Comparison of ENCODE assay signal across 10 cellular contexts in genomic region chr6:145865175-145865574, GRCh38. TPM values are rescaled to one million over a fixed set of nuclear protein-coding genes. Genes with fewer than 3 reads are reported as not detected.
A peak's percentile ranks its signal among the peaks of the same experiment; 100 is the strongest.
DNase-seq lines count a peak whose midpoint lies in the region; ATAC-seq and TF ChIP-seq lines count a peak whose summit lies in the region.
"Had no signal": no experiment of that assay in that cellular context is flagged by ENCODE, and none has a peak within 500 bp of the region (broad histone marks: within the 10 kb centered on the region; RNA-seq: fewer than 3 reads in every experiment).

No MANE protein-coding gene starts in this region.

- no TSS peak for BruUV-seq in Calu3 (replicated peaks; lab: Mats Ljungman, UMichigan)

- H3K9me3 ChIP-seq in Loucy (ENCODE audit: insufficient read depth, low read depth, low read length), result peaks cover 5% of the 10 kb centered on the region
- H3K9me3 ChIP-seq: Peyer's patch had no signal

- CTCF ChIA-PET in Calu3 (lab: Charles Lee), result interaction anchor here (0.6 kb wide), 1 partner anchor 467 kb away, joined by 3 read pairs; no protein-coding TSS in a partner anchor

- no peak for DNase-seq in natural killer cell
- no peak for DNase-seq in Calu3
- no peak for DNase-seq in left ventricle myocardium superior
- no peak for DNase-seq in glomerular visceral epithelial cell (ENCODE audit: extremely low spot score)
- DNase-seq in A172 (ENCODE audit: low spot score), result no peak

- H3K9me3 Mint-ChIP-seq in natural killer cell, result no peaks in the 10 kb centered on the region
- no peaks in the 10 kb centered on the region for H3K9me3 Mint-ChIP-seq in Calu3 (ENCODE audit: low read depth, unreplicated experiment)

- H3K9me2 ChIP-seq in Loucy (replicated peaks; ENCODE audit: low read depth, low read length), result no peaks in the 10 kb centered on the region

- H3K4me1 Mint-ChIP-seq in natural killer cell (peaks cover 32 to 42% of the 10 kb centered on the region in 2 donors), Calu3 (ENCODE audit: low read depth, unreplicated experiment) (no peaks in the 10 kb centered on the region)

- peak overlapping the region; percentile 65 for H3K4me3 Mint-ChIP-seq in natural killer cell
- no peak overlapping the region for H3K4me3 Mint-ChIP-seq in Calu3 (ENCODE audit: low read depth, unreplicated experiment)

- H2AFZ ChIP-seq in Loucy (ENCODE audit: low read length), result peak overlapping the region; percentile 82
- H2AFZ ChIP-seq: parathyroid adenoma had no signal

- ATAC-seq in GM18907 (IDR thresholded peaks at IDR 0.05; ENCODE audit: unreplicated experiment), result peak; percentile 47
- peak; percentile 33 for ATAC-seq in HG02610 (IDR thresholded peaks at IDR 0.05; ENCODE audit: unreplicated experiment)
- ATAC-seq in natural killer cell, result peak; percentile 30 to 65 (median 64)
- no peak for ATAC-seq in left ventricle myocardium superior

- H3F3A ChIP-seq in Loucy (ENCODE audit: low read depth), result no peaks in the 10 kb centered on the region

- no peaks in the 10 kb centered on the region for H3K79me2 ChIP-seq in Loucy (ENCODE audit: insufficient read depth, low read length)
- H3K79me2 ChIP-seq: parathyroid adenoma had no signal

- no peaks in the 10 kb centered on the region for H3K27me3 ChIP-seq in Loucy (ENCODE audit: insufficient read depth, low read length, poor library complexity, severe bottlenecking)
- H3K27me3 ChIP-seq: Peyer's patch had no signal

- H3K36me3 Mint-ChIP-seq in natural killer cell, result peaks cover 8% of the 10 kb centered on the region
- no peaks in the 10 kb centered on the region for H3K36me3 Mint-ChIP-seq in Calu3 (ENCODE audit: insufficient read depth, unreplicated experiment)

- peaks cover 26% of the 10 kb centered on the region for H3K4me1 ChIP-seq in Loucy (ENCODE audit: insufficient read depth, low read length, poor library complexity, severe bottlenecking)
- H3K4me1 ChIP-seq: parathyroid adenoma had no signal

- no peaks in the 10 kb centered on the region for H3K36me3 ChIP-seq in Loucy (ENCODE audit: insufficient read depth, low read length)
- H3K36me3 ChIP-seq: Peyer's patch had no signal

- H3K9ac ChIP-seq in Loucy (ENCODE audit: low read depth, low read length, poor library complexity, severe bottlenecking), result no peak overlapping the region
- H3K9ac ChIP-seq: parathyroid adenoma had no signal

- H3K27me3 Mint-ChIP-seq in natural killer cell (ENCODE audit: low read depth in 2 of 2) (no peaks in the 10 kb centered on the region), Calu3 (ENCODE audit: unreplicated experiment) (no peaks in the 10 kb centered on the region)

- peak overlapping the region; percentile 49 for H3K4me2 ChIP-seq in Loucy (ENCODE audit: low read depth, low read length, poor library complexity, severe bottlenecking)

- intact Hi-C loops in natural killer cell (cut with micrococcal nuclease), result loop anchor here (5.0 to 10.0 kb wide), 2 partner anchors 48 to 130 kb away; partner anchors contain the start of gene EPM2A
- intact Hi-C loops in Calu3 (cut with micrococcal nuclease; ENCODE audit: unreplicated experiment), result no loop called here
- intact Hi-C loops in left ventricle myocardium superior (cut with micrococcal nuclease), result no loop called here

- H4K20me1 ChIP-seq in Loucy (ENCODE audit: insufficient read depth, low read length, poor library complexity, severe bottlenecking), result no peaks in the 10 kb centered on the region

- TF ChIP-seq CTCF in Loucy (conservative IDR thresholded peaks at IDR 0.05; ENCODE audit: low read length) (no peak), natural killer cell (IDR thresholded peaks at IDR 0.05) (no peak), Calu3 (IDR thresholded peaks at IDR 0.05; ENCODE audit: unreplicated experiment) (no peak)

- H3K27ac Mint-ChIP-seq in natural killer cell, result peak overlapping the region; percentile 84 to 86
- H3K27ac Mint-ChIP-seq in Calu3 (ENCODE audit: unreplicated experiment), result no peak overlapping the region

- peak overlapping the region; percentile 22 for H3K4me3 ChIP-seq in Loucy (ENCODE audit: low read length, poor library complexity, severe bottlenecking)
- H3K4me3 ChIP-seq: Peyer's patch had no signal

RNA-seq across cellular contexts. Expression of gene FBXO30, which starts 50.6 kb away (rescaled TPM):
- total RNA-seq in natural killer cell (1 to 10 TPM; 3.4 to 6.4 (median 5.9) TPM), Calu3 (2022) (3.6 TPM in 2 replicates), left ventricle myocardium superior (14.4 TPM)
- total RNA-seq in A172 (2014; rRNA removed; shearing (Covaris generic)), result 7.2 and 8.6 TPM in 2 replicates
